ENCODE assay signal across 24 cellular contexts in the genomic region with DNA sequence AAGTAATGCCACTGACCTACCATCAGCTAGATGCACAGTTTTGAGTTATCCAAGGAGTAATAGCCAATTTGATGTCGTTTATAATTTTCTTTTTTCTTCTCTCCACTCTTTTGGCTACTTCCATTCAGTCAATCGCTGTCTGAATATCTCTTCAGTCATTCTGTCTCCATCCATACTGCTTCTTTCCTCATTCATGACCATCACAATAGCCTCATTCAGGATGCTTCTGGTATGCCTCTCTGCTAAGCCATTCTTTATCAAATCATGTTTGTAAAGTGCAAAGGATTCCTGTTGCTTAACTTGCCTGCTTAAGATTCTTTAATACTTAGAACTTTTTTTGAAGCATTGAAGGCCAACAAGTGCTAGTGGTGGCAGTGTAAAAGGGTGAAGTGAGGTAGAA.
"Had no signal": no experiment of that assay in that cellular context is flagged by ENCODE, and none has a peak within 500 bp of the region (broad histone marks: within the 10 kb centered on the region; RNA-seq: fewer than 3 reads in every experiment).

No MANE protein-coding gene starts in this region.

- FAIRE-seq: K562 had no signal

- ATAC-seq: activated CD8-positive, alpha-beta memory T cell treated with anti-CD3 and anti-CD28 coated beads, Interleukin-2, amount 10 ng/mL, durations not matched to agents 7 days and 5 days; activated naive CD4-positive, alpha-beta T cell treated with anti-CD3 and anti-CD28 coated beads, Interleukin-2, amount 50 U/mL, for 72 hours; K562; PC-3; SK-N-SH treated with all-trans-retinoic acid at 6 μM for 48 hours had no signal

- H3K4me3 ChIP-seq: K562 had no signal

- DNase-seq: activated B cell treated with CpG ODN at 0.5 μM for 24 hours; activated CD4-positive, alpha-beta T cell treated with anti-CD3 and anti-CD28 coated beads for 1 hour; activated CD4-positive, alpha-beta T cell treated with anti-CD3 and anti-CD28 coated beads, Interleukin-2, amount 10 ng/mL, durations not matched to agents 24 days and 14 days; activated CD4-positive, alpha-beta T cell treated with anti-CD3 and anti-CD28 coated beads, Interleukin-2, amount 50 U/mL, for 48 hours; activated CD8-positive, alpha-beta memory T cell treated with anti-CD3 and anti-CD28 coated beads, Interleukin-2, amount 10 ng/mL, durations not matched to agents 7 days and 5 days; activated effector memory CD4-positive, alpha-beta T cell treated with anti-CD3 and anti-CD28 coated beads, Interleukin-2, amount 50 U/mL, for 16 hours; activated naive CD4-positive, alpha-beta T cell treated with Interleukin-2 at 50 U/mL for 16 hours; activated T-cell treated with anti-CD3 and anti-CD28 coated beads, Interleukin-2, amount 50 U/mL, for 24 hours; anterior cingulate cortex; cerebellar nuclear complex; Karpas-422; MM.1S; NCI-H1105; NCI-H1436; NCI-H187; NCI-H2081; NCI-H510A treated with DMSO at 0.1 percent for 48 hours; NCI-H69; PC-3; SHP77 treated with DMSO at 0.1 percent for 48 hours; SW 1271 had no signal
